Comparison of ENCODE assay signal across 8 cellular contexts in the genomic region with DNA sequence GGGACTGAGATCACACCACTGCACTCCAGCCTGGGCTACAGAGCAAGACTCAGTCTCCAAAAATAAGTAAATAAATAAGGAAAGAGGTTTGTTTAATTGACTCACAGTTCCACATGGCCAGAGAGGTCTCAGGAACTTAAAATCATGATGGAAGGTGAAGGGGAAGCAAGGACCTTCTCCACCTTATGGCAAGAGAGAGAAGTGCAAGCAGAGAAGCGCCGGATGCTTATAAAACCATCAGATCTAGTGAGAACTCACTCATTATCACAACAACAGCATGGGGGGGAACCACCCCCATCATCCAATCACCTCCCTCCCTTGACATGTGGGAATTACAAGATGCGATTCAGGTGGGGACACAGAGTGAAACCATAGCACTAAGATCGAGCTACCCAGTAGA. TPM values are rescaled to one million over a fixed set of nuclear protein-coding genes. Genes with fewer than 3 reads are reported as not detected.
DNase-seq lines count a peak whose midpoint lies in the region; ATAC-seq and TF ChIP-seq lines count a peak whose summit lies in the region.

No MANE protein-coding gene starts in this region.

- H3K4me3 ChIP-seq in NB4 (ENCODE audit: low read depth, low read length): no peak overlapping the region
- H3K4me3 ChIP-seq in right atrium auricular region: no peak overlapping the region

- H3K27me3 Mint-ChIP-seq in stimulated activated memory B cell treated with anti-CD40 and anti-IgM and Interleukin-4, amounts not matched to agents 10 μg/mL and 1 μg/mL and 100 μg/mL, for 72 hours: peaks cover 10% of the 10 kb centered on the region

- in situ Hi-C loops in G401 (cut with HindIII; ENCODE audit: low sequenced_read_pairs): no loop called here

- H3K36me3 ChIP-seq in right atrium auricular region: no peaks in the 10 kb centered on the region

- no peak overlapping the region for H3K27ac ChIP-seq in right atrium auricular region

- no peak for TF ChIP-seq POLR2A in NB4 (IDR thresholded peaks at IDR 0.05; ENCODE audit: extremely low read depth, insufficient read length)

- DNase-seq in G401 (ENCODE audit: low spot score) (peak; percentile 1), NB4 (ENCODE audit: low read depth) (peak; percentile 37), glomerular visceral epithelial cell (ENCODE audit: extremely low spot score) (peak; percentile 19), DMS153 (lab: John Stamatoyannopoulos, UW) (no peak), right atrium auricular region (ENCODE audit: low spot score) (no peak)
- DNase-seq in activated CD8-positive, alpha-beta memory T cell treated with anti-CD3 and anti-CD28 coated beads for 24 hours: no peak

- no peaks in the 10 kb centered on the region for H3K4me1 Mint-ChIP-seq in stimulated activated memory B cell treated with anti-CD40 and anti-IgM and Interleukin-4, amounts not matched to agents 10 μg/mL and 1 μg/mL and 100 μg/mL, for 72 hours

- peaks cover 0 to 7% of the 10 kb centered on the region in 2 donors for H3K9me3 ChIP-seq in right atrium auricular region

- peak; percentile 57 for ATAC-seq in GM21528 (IDR thresholded peaks at IDR 0.05; ENCODE audit: low FRiP score, unreplicated experiment)
- no peak for ATAC-seq in stimulated activated memory B cell treated with anti-CD40 and anti-IgM and Interleukin-4, amounts not matched to agents 10 μg/mL and 1 μg/mL and 100 μg/mL, for 72 hours

- no peaks in the 10 kb centered on the region for H3K36me3 Mint-ChIP-seq in stimulated activated memory B cell treated with anti-CD40 and anti-IgM and Interleukin-4, amounts not matched to agents 10 μg/mL and 1 μg/mL and 100 μg/mL, for 72 hours

- peak; percentile 49 for TF ChIP-seq CTCF in NB4 (IDR thresholded peaks at IDR 0.05; ENCODE audit: low read depth, low read length)
- TF ChIP-seq CTCF in right atrium auricular region (IDR thresholded peaks at IDR 0.05): peak in 1 of 2 donors; percentile 29

- H3K9me3 Mint-ChIP-seq in stimulated activated memory B cell treated with anti-CD40 and anti-IgM and Interleukin-4, amounts not matched to agents 10 μg/mL and 1 μg/mL and 100 μg/mL, for 72 hours: peaks cover 7% of the 10 kb centered on the region

- H3K4me3 Mint-ChIP-seq in stimulated activated memory B cell treated with anti-CD40 and anti-IgM and Interleukin-4, amounts not matched to agents 10 μg/mL and 1 μg/mL and 100 μg/mL, for 72 hours: no peak overlapping the region

- H3K27me3 ChIP-seq in right atrium auricular region: no peaks in the 10 kb centered on the region

- no peaks in the 10 kb centered on the region for H3K4me1 ChIP-seq in right atrium auricular region

- H3K27ac Mint-ChIP-seq in stimulated activated memory B cell treated with anti-CD40 and anti-IgM and Interleukin-4, amounts not matched to agents 10 μg/mL and 1 μg/mL and 100 μg/mL, for 72 hours: no peak overlapping the region

RNA-seq across cellular contexts. Expression of a gene that starts 22.8 kb away (rescaled TPM):
- 0.49 and 1.2 TPM in 2 replicates for total RNA-seq in G401 (2014; rRNA removed; shearing (Covaris generic))
- 10 to 100 TPM; 18.2 to 25.4 TPM for total RNA-seq in right atrium auricular region

Comparison
In these comparisons a context has a peak if more than half of its experiments do, and no peak if none do; other contexts are left out.
1. DNase-seq: peak in G401 (single experiment), NB4 (single experiment) and glomerular visceral epithelial cell (single experiment); none in DMS153 (single experiment), right atrium auricular region (single experiment) and activated CD8-positive, alpha-beta memory T cell treated with anti-CD3 and anti-CD28 coated beads for 24 hours (single experiment).